ENCODE assay signal across 1 cellular context in the genomic region with DNA sequence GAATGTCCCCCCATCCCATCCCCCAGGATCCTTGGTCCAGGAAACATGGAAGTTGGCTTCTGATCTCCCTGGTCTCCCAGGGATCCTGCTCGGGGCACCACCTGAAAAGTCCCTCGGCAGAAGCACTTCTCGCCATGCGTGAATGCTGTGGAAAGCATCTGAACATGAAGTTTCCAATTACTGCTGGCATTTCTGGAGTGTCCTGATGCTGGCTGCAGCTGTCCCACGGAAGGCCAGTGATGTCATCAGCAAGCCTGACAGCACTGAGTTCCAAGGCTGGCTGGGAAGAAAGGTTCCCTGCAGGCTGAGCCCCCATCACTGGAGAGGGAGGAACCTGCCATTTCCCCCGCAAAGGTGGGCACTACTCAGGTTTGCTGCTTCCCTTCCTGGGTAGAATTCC.
TF ChIP-seq lines count a peak whose summit lies in the region.

No MANE protein-coding gene starts in this region.

TF ChIP-seq in GM23338, 12 proteins besides CTCF, POLR2A, EP300 and RAD21 (continued from another document):
- TF ChIP-seq, protein P1, sequence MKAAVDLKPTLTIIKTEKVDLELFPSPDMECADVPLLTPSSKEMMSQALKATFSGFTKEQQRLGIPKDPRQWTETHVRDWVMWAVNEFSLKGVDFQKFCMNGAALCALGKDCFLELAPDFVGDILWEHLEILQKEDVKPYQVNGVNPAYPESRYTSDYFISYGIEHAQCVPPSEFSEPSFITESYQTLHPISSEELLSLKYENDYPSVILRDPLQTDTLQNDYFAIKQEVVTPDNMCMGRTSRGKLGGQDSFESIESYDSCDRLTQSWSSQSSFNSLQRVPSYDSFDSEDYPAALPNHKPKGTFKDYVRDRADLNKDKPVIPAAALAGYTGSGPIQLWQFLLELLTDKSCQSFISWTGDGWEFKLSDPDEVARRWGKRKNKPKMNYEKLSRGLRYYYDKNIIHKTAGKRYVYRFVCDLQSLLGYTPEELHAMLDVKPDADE (IDR thresholded peaks at IDR 0.05): no peak
- no peak for TF ChIP-seq NANOG (IDR thresholded peaks at IDR 0.05; ENCODE audit: borderline replicate concordance)
